12 cellular contexts compared by ENCODE assay signal in the genomic region with DNA sequence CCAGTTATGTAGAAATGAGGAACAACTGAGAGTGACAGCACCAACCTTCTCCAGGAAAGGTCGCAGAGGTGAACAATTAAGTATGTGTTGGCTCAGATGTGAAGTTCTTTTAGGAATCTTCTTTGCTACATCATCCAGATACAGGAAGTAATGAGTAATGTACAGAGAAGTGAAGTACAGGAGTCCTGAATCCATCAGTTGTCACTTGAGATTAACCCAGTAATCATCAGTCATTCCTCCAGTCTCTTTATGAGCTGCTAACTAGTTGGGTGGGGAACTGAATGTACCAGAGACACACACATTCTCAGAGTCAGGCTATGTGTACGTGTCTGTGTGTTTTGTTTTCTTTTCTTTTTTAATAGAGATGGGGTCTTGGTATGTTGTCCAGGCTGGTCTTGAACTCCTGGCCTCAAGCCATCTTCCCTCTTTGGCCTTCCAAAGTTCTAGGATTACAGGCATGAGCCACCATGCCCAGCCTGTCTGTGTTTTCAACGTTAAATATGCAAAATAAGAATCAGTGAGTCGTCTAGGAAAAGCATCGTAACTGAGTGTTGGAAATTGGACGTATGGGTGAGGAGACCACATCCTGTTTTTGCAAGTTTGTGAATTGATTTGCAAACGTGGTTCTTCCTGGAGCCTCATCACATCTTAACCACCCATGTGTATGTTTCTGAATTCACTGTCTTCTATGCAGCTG. TPM values are rescaled to one million over a fixed set of nuclear protein-coding genes. Genes with fewer than 3 reads are reported as not detected.
DNase-seq lines count a peak whose midpoint lies in the region; ATAC-seq and TF ChIP-seq lines count a peak whose summit lies in the region.
"Had no signal": no experiment of that assay in that cellular context is flagged by ENCODE, and none has a peak within 500 bp of the region (broad histone marks: within the 10 kb centered on the region; RNA-seq: fewer than 3 reads in every experiment).

No MANE protein-coding gene starts in this region.

- ATAC-seq in CD4-positive, alpha-beta T cell (ENCODE audit: poor library complexity) = peak; percentile 86
- ATAC-seq: pancreas had no signal

- H3K9me3 ChIP-seq in CD4-positive, alpha-beta T cell (ENCODE audit: control insufficient read depth, low read length) = peaks cover 8% of the 10 kb centered on the region
- no peaks in the 10 kb centered on the region for H3K9me3 ChIP-seq in Karpas-422 (ENCODE audit: low read length)
- H3K9me3 ChIP-seq: pancreas had no signal

- TF ChIP-seq CTCF in CD4-positive, alpha-beta T cell (IDR thresholded peaks at IDR 0.05) = no peak
- TF ChIP-seq CTCF in KMS-11 (conservative IDR thresholded peaks at IDR 0.05; ENCODE audit: low read depth, low read length) (no peak), Calu3 (IDR thresholded peaks at IDR 0.05; ENCODE audit: unreplicated experiment) (no peak)

- CTCF ChIA-PET in CD4-positive, alpha-beta T cell (lab: Charles Lee) = interaction anchor here (0.6 kb wide), 1 partner anchor 30 kb away, joined by 6 read pairs; no protein-coding TSS in a partner anchor
- CTCF ChIA-PET in activated CD4-positive, alpha-beta T cell treated with anti-CD3 and anti-CD28 coated beads, Interleukin-2, amount 10 ng/mL, durations not matched to agents 7 days and 5 days (lab: Charles Lee) = interaction anchor here (0.6 kb wide), 1 partner anchor 27 kb away, joined by 7 read pairs; no protein-coding TSS in a partner anchor
- CTCF ChIA-PET in Calu3 (lab: Charles Lee) = no interaction called here

- BruUV-seq in Calu3 (replicated peaks; lab: Mats Ljungman, UMichigan) = no TSS peak

- peak overlapping the region; percentile 96 for H3K27ac Mint-ChIP-seq in CD4-positive, alpha-beta T cell
- H3K27ac Mint-ChIP-seq in activated CD4-positive, alpha-beta T cell treated with anti-CD3 and anti-CD28 coated beads, Interleukin-2, amount 10 ng/mL, durations not matched to agents 7 days and 5 days = peak overlapping the region; percentile 98
- H3K27ac Mint-ChIP-seq in Calu3 (ENCODE audit: unreplicated experiment) = no peak overlapping the region

- H3K36me3 Mint-ChIP-seq in CD4-positive, alpha-beta T cell (ENCODE audit: low read depth) = peaks cover 36% of the 10 kb centered on the region
- peaks cover 46% of the 10 kb centered on the region for H3K36me3 Mint-ChIP-seq in activated CD4-positive, alpha-beta T cell treated with anti-CD3 and anti-CD28 coated beads, Interleukin-2, amount 10 ng/mL, durations not matched to agents 7 days and 5 days (ENCODE audit: low read depth)
- H3K36me3 Mint-ChIP-seq in Calu3 (ENCODE audit: insufficient read depth, unreplicated experiment) = no peaks in the 10 kb centered on the region

- no peaks in the 10 kb centered on the region for H3K9me2 ChIP-seq in Karpas-422 (replicated peaks; ENCODE audit: insufficient read depth, low read length)

- peaks cover 39% of the 10 kb centered on the region for H3K4me1 Mint-ChIP-seq in CD4-positive, alpha-beta T cell (ENCODE audit: low read depth)
- peaks cover 42% of the 10 kb centered on the region for H3K4me1 Mint-ChIP-seq in activated CD4-positive, alpha-beta T cell treated with anti-CD3 and anti-CD28 coated beads, Interleukin-2, amount 10 ng/mL, durations not matched to agents 7 days and 5 days
- no peaks in the 10 kb centered on the region for H3K4me1 Mint-ChIP-seq in Calu3 (ENCODE audit: low read depth, unreplicated experiment)

- POLR2A ChIA-PET in CD4-positive, alpha-beta T cell (lab: Charles Lee) = interaction anchor here (0.6 to 2.7 kb wide), 22 partner anchors 8 to 186 kb away, joined by 3 to 22 read pairs (median 4); a partner anchor contains a TSS
- POLR2A ChIA-PET in activated CD4-positive, alpha-beta T cell treated with anti-CD3 and anti-CD28 coated beads, Interleukin-2, amount 10 ng/mL, durations not matched to agents 7 days and 5 days (lab: Charles Lee) = interaction anchor here (1.4 kb wide), 1 partner anchor 50 kb away, joined by 4 read pairs; no protein-coding TSS in a partner anchor

- H3K9ac ChIP-seq in KMS-11 = peak overlapping the region; percentile 19; the same call in 1 of the 2 replicates
- no peak overlapping the region for H3K9ac ChIP-seq in Karpas-422 (ENCODE audit: low read length)

- no peaks in the 10 kb centered on the region for H3K27me3 Mint-ChIP-seq in CD4-positive, alpha-beta T cell
- no peaks in the 10 kb centered on the region for H3K27me3 Mint-ChIP-seq in activated CD4-positive, alpha-beta T cell treated with anti-CD3 and anti-CD28 coated beads, Interleukin-2, amount 10 ng/mL, durations not matched to agents 7 days and 5 days
- H3K27me3 Mint-ChIP-seq in Calu3 (ENCODE audit: unreplicated experiment) = peaks cover 77% of the 10 kb centered on the region

- H3K27me3 ChIP-seq in CD4-positive, alpha-beta T cell (ENCODE audit: control insufficient read depth, insufficient read depth, low read length) = no peaks in the 10 kb centered on the region
- H3K27me3 ChIP-seq in KMS-11 (ENCODE audit: insufficient read depth, low read depth) (no peaks in the 10 kb centered on the region), Karpas-422 (ENCODE audit: low read length) (no peaks in the 10 kb centered on the region)

- peak in 3 of 10 experiments; percentile 30 to 43 (median 34) for DNase-seq in CD4-positive, alpha-beta T cell
- DNase-seq in activated CD4-positive, alpha-beta T cell treated with anti-CD3 and anti-CD28 coated beads, Interleukin-2, amount 10 ng/mL, durations not matched to agents 7 days and 5 days = peak; percentile 65
- DNase-seq in kidney tubule cell (ENCODE audit: low spot score) = peak; percentile 38
- no peak for DNase-seq in Karpas-422
- DNase-seq in Calu3 = no peak
- no peak for DNase-seq in NK-92 treated with Interleukin-12 subunit alpha and Interleukin-12 subunit beta, amount 100 ng/mL, for 24 hours (lab: John Stamatoyannopoulos, UW)
- DNase-seq in effector CD8-positive, alpha-beta T cell (lab: John Stamatoyannopoulos, UW) = no peak
- DNase-seq: NCI-H187, pancreas, trophoblast cell had no signal

- H3K36me3 ChIP-seq in KMS-11 (ENCODE audit: insufficient read depth) (no peaks in the 10 kb centered on the region), Karpas-422 (ENCODE audit: insufficient read depth, low read length) (no peaks in the 10 kb centered on the region)
- H3K36me3 ChIP-seq: pancreas had no signal

- H2AFZ ChIP-seq in KMS-11 (ENCODE audit: low read depth) (peak overlapping the region; percentile 50; the same call in 1 of the 2 replicates), Karpas-422 (ENCODE audit: low read length) (no peak overlapping the region)

- H3K4me1 ChIP-seq in KMS-11 (ENCODE audit: low read depth, poor library complexity, severe bottlenecking) = peaks cover 54% of the 10 kb centered on the region
- no peaks in the 10 kb centered on the region for H3K4me1 ChIP-seq in Karpas-422 (ENCODE audit: low read length)
- H3K4me1 ChIP-seq: pancreas had no signal

- H3K27ac ChIP-seq in CD4-positive, alpha-beta T cell (ENCODE audit: low read depth, low read length) = peak overlapping the region; percentile 79
- H3K27ac ChIP-seq in KMS-11 = peak overlapping the region; percentile 76
- no peak overlapping the region for H3K27ac ChIP-seq in Karpas-422 (ENCODE audit: low read length)
- H3K27ac ChIP-seq: pancreas had no signal

- H3K4me3 ChIP-seq in KMS-11 (IDR thresholded peaks at IDR 0.05; ENCODE audit: insufficient read depth, low read depth, low read length) = no peak overlapping the region
- no peak overlapping the region for H3K4me3 ChIP-seq in Karpas-422 (ENCODE audit: low read length)
- H3K4me3 ChIP-seq: pancreas had no signal

- peak overlapping the region; percentile 71 for H3K4me3 Mint-ChIP-seq in CD4-positive, alpha-beta T cell
- peak overlapping the region; percentile 36 for H3K4me3 Mint-ChIP-seq in activated CD4-positive, alpha-beta T cell treated with anti-CD3 and anti-CD28 coated beads, Interleukin-2, amount 10 ng/mL, durations not matched to agents 7 days and 5 days
- no peak overlapping the region for H3K4me3 Mint-ChIP-seq in Calu3 (ENCODE audit: low read depth, unreplicated experiment)

- intact Hi-C loops in CD4-positive, alpha-beta T cell (cut with DNase I, micrococcal nuclease) = loop anchor here (1.0 to 5.0 kb wide), 5 partner anchors 20 to 67 kb away; a partner anchor contains a TSS
- intact Hi-C loops in Calu3 (cut with micrococcal nuclease; ENCODE audit: unreplicated experiment) = no loop called here

- H4K20me1 ChIP-seq in KMS-11 (ENCODE audit: insufficient read depth) = no peaks in the 10 kb centered on the region
- no peaks in the 10 kb centered on the region for H4K20me1 ChIP-seq in Karpas-422 (ENCODE audit: insufficient read depth, low read depth, low read length)

- H3K9me3 Mint-ChIP-seq in CD4-positive, alpha-beta T cell = peaks cover 4% of the 10 kb centered on the region
- H3K9me3 Mint-ChIP-seq in activated CD4-positive, alpha-beta T cell treated with anti-CD3 and anti-CD28 coated beads, Interleukin-2, amount 10 ng/mL, durations not matched to agents 7 days and 5 days = peaks cover 47% of the 10 kb centered on the region
- H3K9me3 Mint-ChIP-seq in Calu3 (ENCODE audit: low read depth, unreplicated experiment) = peaks cover 8% of the 10 kb centered on the region

- H3K79me2 ChIP-seq in KMS-11 (ENCODE audit: insufficient read depth, low read depth) (no peaks in the 10 kb centered on the region), Karpas-422 (ENCODE audit: low read length) (no peaks in the 10 kb centered on the region)

- H3K4me2 ChIP-seq in KMS-11 (peak overlapping the region; percentile 41), Karpas-422 (ENCODE audit: low read depth, low read length, poor library complexity, severe bottlenecking) (no peak overlapping the region)

RNA-seq across cellular contexts. Expression of a gene that starts 19.9 kb away (rescaled TPM):
- 1 to 10 TPM; 7.0 to 7.2 TPM for total RNA-seq in CD4-positive, alpha-beta T cell
- 10 to 100 TPM; 11.7 to 12.1 TPM for total RNA-seq in activated CD4-positive, alpha-beta T cell treated with anti-CD3 and anti-CD28 coated beads, Interleukin-2, amount 10 ng/mL, durations not matched to agents 7 days and 5 days
- 8.5 and 12.1 TPM in 2 replicates for total RNA-seq in Karpas-422 (2014; rRNA removed; shearing (Covaris generic); ENCODE audit: low replicate concordance)
- total RNA-seq in Calu3 (2022) = 12.7 and 14.6 TPM in 2 replicates

RNA-seq across cellular contexts. Expression of a gene that starts 27.0 kb away (rescaled TPM):
- not detected for total RNA-seq in CD4-positive, alpha-beta T cell
- not detected for total RNA-seq in activated CD4-positive, alpha-beta T cell treated with anti-CD3 and anti-CD28 coated beads, Interleukin-2, amount 10 ng/mL, durations not matched to agents 7 days and 5 days
- total RNA-seq in Karpas-422 (2014; rRNA removed; shearing (Covaris generic); ENCODE audit: low replicate concordance) = not detected in 2 replicates
- 0.40 and 0.54 TPM in 2 replicates for total RNA-seq in Calu3 (2022)
- total RNA-seq: lower leg skin, pancreas had no signal

RNA-seq across cellular contexts. Expression of a gene that starts 41.4 kb away (rescaled TPM):
- total RNA-seq in CD4-positive, alpha-beta T cell = under 1 TPM; 0.60 to 0.73 TPM
- total RNA-seq in activated CD4-positive, alpha-beta T cell treated with anti-CD3 and anti-CD28 coated beads, Interleukin-2, amount 10 ng/mL, durations not matched to agents 7 days and 5 days = under 1 TPM in 1 of 2 experiments, not detected in 1; 0.10 TPM
- not detected in 2 replicates for total RNA-seq in Karpas-422 (2014; rRNA removed; shearing (Covaris generic); ENCODE audit: low replicate concordance)
- total RNA-seq in Calu3 (2022) = not detected in 2 replicates

Comparison
In these comparisons a context has a peak if more than half of its experiments do, and no peak if none do; other contexts are left out.
1. DNase-seq: peak in activated CD4-positive, alpha-beta T cell treated with anti-CD3 and anti-CD28 coated beads, Interleukin-2, amount 10 ng/mL, durations not matched to agents 7 days and 5 days (single experiment) and kidney tubule cell (single experiment); none in Karpas-422 (single experiment), Calu3 (single experiment), NK-92 treated with Interleukin-12 subunit alpha and Interleukin-12 subunit beta, amount 100 ng/mL, for 24 hours (single experiment) and effector CD8-positive, alpha-beta T cell (single experiment).